28 cellular contexts compared by ENCODE assay signal in genomic region chr3:23938657-23939056, GRCh38. TPM values are rescaled to one million over a fixed set of nuclear protein-coding genes. Genes with fewer than 3 reads are reported as not detected.
DNase-seq lines count a peak whose midpoint lies in the region; ATAC-seq, FAIRE-seq and TF ChIP-seq lines count a peak whose summit lies in the region.
"Had no signal": no experiment of that assay in that cellular context is flagged by ENCODE, and none has a peak within 500 bp of the region (broad histone marks: within the 10 kb centered on the region; RNA-seq: fewer than 3 reads in every experiment).

No MANE protein-coding gene starts in this region.

- no peak for TF ChIP-seq RAD21 in K562 (CRISPR knock-in tag; conservative IDR thresholded peaks at IDR 0.05 in 1 of 2, IDR thresholded peaks at IDR 0.05 in 1 of 2)

- no peak overlapping the region for H3K4me3 Mint-ChIP-seq in H9
- H3K4me3 Mint-ChIP-seq: activated CD4-positive, alpha-beta T cell treated with anti-CD3 and anti-CD28 coated beads, Interleukin-2, amount 10 ng/mL, durations not matched to agents 24 days and 14 days; nephron; stimulated activated effector memory CD8-positive, alpha-beta T cell treated with anti-CD3 and anti-CD28 coated beads, Interleukin-12 subunit alpha, Interleukin-12 subunit beta, amount 100 ng/mL, for 72 hours; T-helper 2 cell treated with Interferon-gamma antibody and Interleukin-4, amounts not matched to agents 5 μg/mL and 100 μg/mL, for 36 hours had no signal

- H3K79me1 ChIP-seq in H9 (ENCODE audit: insufficient read depth, low read depth, low read length, poor library complexity, severe bottlenecking) = no peaks in the 10 kb centered on the region

- peak; percentile 74 for ATAC-seq in K562
- ATAC-seq: left lobe of liver; PC-3; stimulated activated effector memory CD8-positive, alpha-beta T cell treated with anti-CD3 and anti-CD28 coated beads, Interleukin-12 subunit alpha, Interleukin-12 subunit beta, amount 100 ng/mL, for 72 hours had no signal

- no peak overlapping the region for H2BK12ac ChIP-seq in H9 (ENCODE audit: insufficient read length, low read depth, low read length)

- no peak overlapping the region for H4K5ac ChIP-seq in H9 (ENCODE audit: insufficient read length, low read depth, low read length)

- DNase-seq in BE2C (peak; percentile 38), H9 (no peak), OCI-M1 (lab: John Stamatoyannopoulos, UW) (peak; percentile 79), K562 (ENCODE audit: extremely low read depth in 1 of 4, low spot score in 3 of 4) (peak in 2 of 4 experiments; percentile 23 to 43), NCI-H2107 (lab: John Stamatoyannopoulos, UW) (no peak), NCI-H524 treated with DMSO at 0.1 percent for 48 hours (lab: John Stamatoyannopoulos, UW) (no peak), dermis blood vessel endothelial cell (no peak)
- DNase-seq: activated CD4-positive, alpha-beta T cell treated with anti-CD3 and anti-CD28 coated beads, Interleukin-2, amount 10 ng/mL, durations not matched to agents 24 days and 14 days; activated effector memory CD4-positive, alpha-beta T cell treated with Interleukin-2 at 50 U/mL for 16 hours; activated T-cell treated with anti-CD3 and anti-CD28 coated beads, Interleukin-2, amount 50 U/mL, for 1 hour; COR-L47; effector CD4-positive, alpha-beta T cell; KG1; MM.1S; NCI-H1417 treated with DMSO at 0.1 percent for 48 hours; NCI-H2081; PC-3; stimulated activated CD4-positive, alpha-beta T cell treated with anti-CD3 and anti-CD28 coated beads, Interleukin-15, amount 100 ng/mL, for 24 hours had no signal

- TF ChIP-seq CTCF in BE2C (IDR thresholded peaks at IDR 0.05; ENCODE audit: low read depth, low read length) = no peak
- TF ChIP-seq CTCF in H9 (conservative IDR thresholded peaks at IDR 0.05) = no peak
- no peak for TF ChIP-seq CTCF in K562 (IDR thresholded peaks at IDR 0.05 in 2 of 3, conservative IDR thresholded peaks at IDR 0.05 in 1 of 3; ENCODE audit: insufficient read depth in 2 of 3, low read depth in 1 of 3, low read length in 3 of 3)

- H3K79me2 ChIP-seq in H9 (ENCODE audit: insufficient read depth, low read length) (no peaks in the 10 kb centered on the region), K562 (ENCODE audit: control insufficient read depth, insufficient read depth, low read length) (no peaks in the 10 kb centered on the region)

- H3K14ac ChIP-seq in H9 (ENCODE audit: insufficient read depth, low read length) = no peak overlapping the region

- H3K36me3 ChIP-seq in BE2C = no peaks in the 10 kb centered on the region
- no peaks in the 10 kb centered on the region for H3K36me3 ChIP-seq in K562 (ENCODE audit: control insufficient read depth, insufficient read depth, low read length)
- H3K36me3 ChIP-seq: cardiac muscle cell, tibial nerve had no signal

- H3K9me3 Mint-ChIP-seq in H9 = no peaks in the 10 kb centered on the region
- H3K9me3 Mint-ChIP-seq: activated CD4-positive, alpha-beta T cell treated with anti-CD3 and anti-CD28 coated beads, Interleukin-2, amount 10 ng/mL, durations not matched to agents 24 days and 14 days; nephron; stimulated activated effector memory CD8-positive, alpha-beta T cell treated with anti-CD3 and anti-CD28 coated beads, Interleukin-12 subunit alpha, Interleukin-12 subunit beta, amount 100 ng/mL, for 72 hours; T-helper 2 cell treated with Interferon-gamma antibody and Interleukin-4, amounts not matched to agents 5 μg/mL and 100 μg/mL, for 36 hours had no signal

- H3K4me2 ChIP-seq in H9 (ENCODE audit: insufficient read depth, insufficient read length, low read length) = no peak overlapping the region
- 0 out of 2 replicates have a peak overlapping the region, but pooled peaks have one; percentile 11 for H3K4me2 ChIP-seq in K562 (ENCODE audit: insufficient read depth, low read length)

- H3K27ac ChIP-seq in H9 (ENCODE audit: insufficient read length, low read depth, low read length) = no peak overlapping the region
- no peak overlapping the region; the same call in 2 of the 3 replicates for H3K27ac ChIP-seq in K562 (ENCODE audit: extremely low read depth, low read depth, low read length)
- H3K27ac ChIP-seq: cardiac muscle cell, epithelial cell of prostate, tibial nerve had no signal

- H3K4me1 ChIP-seq in BE2C (no peaks in the 10 kb centered on the region), H9 (ENCODE audit: insufficient read depth, low read length) (peaks cover 2% of the 10 kb centered on the region; the same call in 1 of the 2 replicates), K562 (replicated peaks in 1 of 2; ENCODE audit: control insufficient read depth in 2 of 2, insufficient read depth in 2 of 2, low read length in 2 of 2) (peaks cover 7 to 20% of the 10 kb centered on the region in 2 experiments; a peak in 4 of 5 replicates)
- H3K4me1 ChIP-seq: tibial nerve had no signal

- H3K18ac ChIP-seq in H9 (ENCODE audit: insufficient read length, low read depth, low read length) = no peak overlapping the region

- CTCF ChIA-PET in K562 (lab: Yijun Ruan, JAX; ENCODE audit: low intra/inter-chr PET ratio) = no interaction called here

- TF ChIP-seq EP300 in K562 (IDR thresholded peaks at IDR 0.05; ENCODE audit: low read length) = peak; percentile 4; the same call in 1 of the 2 replicates

- peaks cover 6 to 7% of the 10 kb centered on the region in 2 experiments for H3K4me1 Mint-ChIP-seq in H9
- H3K4me1 Mint-ChIP-seq: activated CD4-positive, alpha-beta T cell treated with anti-CD3 and anti-CD28 coated beads, Interleukin-2, amount 10 ng/mL, durations not matched to agents 24 days and 14 days; stimulated activated effector memory CD8-positive, alpha-beta T cell treated with anti-CD3 and anti-CD28 coated beads, Interleukin-12 subunit alpha, Interleukin-12 subunit beta, amount 100 ng/mL, for 72 hours had no signal

- no peak overlapping the region for H3T11ph ChIP-seq in H9 (ENCODE audit: low read length)

- in situ Hi-C loops in K562 (cut with MboI) = no loop called here

- H4K20me1 ChIP-seq in H9 (ENCODE audit: control insufficient read depth, insufficient read depth, insufficient read length) (no peaks in the 10 kb centered on the region), K562 (replicated peaks; ENCODE audit: control insufficient read depth, insufficient read depth, low read length) (no peaks in the 10 kb centered on the region)

- no peak overlapping the region for H3K56ac ChIP-seq in H9 (ENCODE audit: insufficient read length, low read depth, low read length)

- H2BK15ac ChIP-seq in H9 (ENCODE audit: low read depth, low read length) = no peak overlapping the region

- no peak for FAIRE-seq in K562 (lab: Jason Lieb, UNC)
- FAIRE-seq: astrocyte, colon, G401.6 had no signal

- H3K23ac ChIP-seq in H9 (ENCODE audit: insufficient read length, low read depth, low read length) = no peak overlapping the region

- TF ChIP-seq POLR2A in K562 (conservative IDR thresholded peaks at IDR 0.05) = no peak

- H3K9me1 ChIP-seq in K562 (ENCODE audit: control insufficient read depth, insufficient read depth, low read length) = no peaks in the 10 kb centered on the region

- no peak overlapping the region for H2AK5ac ChIP-seq in H9 (ENCODE audit: insufficient read length, low read length)

- BruUV-seq in K562 (replicated peaks; lab: Mats Ljungman, UMichigan) = no TSS peak

- H3K4me3 ChIP-seq in BE2C (ENCODE audit: low read depth, low read length) (no peak overlapping the region), K562 (no peak overlapping the region)
- H3K4me3 ChIP-seq: cardiac muscle cell, tibial nerve had no signal

- intact Hi-C loops in K562 (cut with micrococcal nuclease) = no loop called here

- H3K23me2 ChIP-seq in H9 (ENCODE audit: insufficient read length, low read depth, low read length, poor library complexity, severe bottlenecking) = no peaks in the 10 kb centered on the region

- peak overlapping the region in 2 of 3 experiments; percentile 17 to 53; a peak in 2 of 7 replicates for H3K27ac Mint-ChIP-seq in H9
- H3K27ac Mint-ChIP-seq: activated CD4-positive, alpha-beta T cell treated with anti-CD3 and anti-CD28 coated beads, Interleukin-2, amount 10 ng/mL, durations not matched to agents 24 days and 14 days; nephron; stimulated activated effector memory CD8-positive, alpha-beta T cell treated with anti-CD3 and anti-CD28 coated beads, Interleukin-12 subunit alpha, Interleukin-12 subunit beta, amount 100 ng/mL, for 72 hours; T-helper 2 cell treated with Interferon-gamma antibody and Interleukin-4, amounts not matched to agents 5 μg/mL and 100 μg/mL, for 36 hours had no signal

- no peak overlapping the region for H4K8ac ChIP-seq in H9 (replicated peaks; ENCODE audit: insufficient read length, low read depth, low read length)

- H3K4ac ChIP-seq in H9 (ENCODE audit: low read depth, low read length) = no peak overlapping the region

- H2AFZ ChIP-seq in H9 (ENCODE audit: low read length) (no peak overlapping the region), K562 (ENCODE audit: low read depth, low read length) (peak overlapping the region; percentile 51)

- no peak overlapping the region for H4K91ac ChIP-seq in H9 (ENCODE audit: insufficient read length, low read depth, low read length)

- no peak overlapping the region for H2BK5ac ChIP-seq in H9 (ENCODE audit: insufficient read length, low read length)

- no peaks in the 10 kb centered on the region for H3K36me3 Mint-ChIP-seq in H9 (ENCODE audit: insufficient read depth in 1 of 3, low read depth in 3 of 3)

- no peak overlapping the region for H3K9ac ChIP-seq in H9 (ENCODE audit: extremely low read depth, insufficient read length, low read length)
- H3K9ac ChIP-seq in K562 (ENCODE audit: insufficient read depth in 1 of 2, low read depth in 2 of 2, low read length in 2 of 2) = no peak overlapping the region

- H2BK20ac ChIP-seq in H9 (ENCODE audit: low read depth, low read length, poor library complexity, severe bottlenecking) = no peak overlapping the region

- H3K9me3 ChIP-seq in BE2C (no peaks in the 10 kb centered on the region), H9 (ENCODE audit: control insufficient read depth, low read depth, low read length) (no peaks in the 10 kb centered on the region), K562 (replicated peaks; ENCODE audit: control insufficient read depth, insufficient read depth, low read depth, low read length) (no peaks in the 10 kb centered on the region)

- POLR2A ChIA-PET in K562 (lab: Yijun Ruan, JAX) = interaction anchor here (0.7 to 11.6 kb wide), 2 partner anchors 20 to 1835 kb away, joined by 3 to 165 read pairs; partner anchors contain the start of genes NKIRAS1 and RPL15

- H3K27me3 ChIP-seq in BE2C (no peaks in the 10 kb centered on the region), H9 (ENCODE audit: insufficient read depth, low read length) (no peaks in the 10 kb centered on the region), K562 (ENCODE audit: control insufficient read depth in 2 of 2, insufficient read depth in 2 of 2, low read length in 2 of 2) (no peaks in the 10 kb centered on the region)
- H3K27me3 ChIP-seq: cardiac muscle cell, tibial nerve had no signal

- peaks cover 21% of the 10 kb centered on the region for H3K27me3 Mint-ChIP-seq in H9 (ENCODE audit: low read depth)

- H2BK120ac ChIP-seq in H9 (ENCODE audit: low read depth, low read length, poor library complexity, severe bottlenecking) = no peak overlapping the region

RNA-seq across cellular contexts. Expression of gene NR1D2, which starts 6.4 kb away (rescaled TPM):
- polyA plus RNA-seq in BE2C (2012; ENCODE audit: insufficient read depth, insufficient read length, low read depth) = 7.8 TPM
- total RNA-seq in H9 (2021) (24.0 and 24.9 TPM in 2 replicates), K562 (2014; rRNA removed) (2.6 and 2.9 TPM in 2 replicates), K562 (2014; rRNA removed; fragmentation: Illumina TruSeq; extraction: Trizol) (4.8 and 5.7 TPM in 2 replicates), K562 (2015; rRNA removed; fragmentation: Illumina TruSeq; extraction: Trizol) (3.2 and 3.6 TPM in 2 replicates), K562 (2021) (4.2 and 5.5 TPM in 2 replicates), dermis blood vessel endothelial cell (46.3 and 50.5 TPM in 2 replicates)
- 2.5 and 9.3 TPM in 2 replicates for total RNA-seq in K562 (2011; cell fraction: chromatin; rRNA removed; ENCODE audit: low replicate concordance)
- total RNA-seq in K562 (2011; cell fraction: nucleolus; rRNA removed) = 1.5 and 1.7 TPM in 2 replicates
- total RNA-seq in K562 (2011; cell fraction: nucleoplasm; rRNA removed) = 2.7 and 3.3 TPM in 2 replicates
- polyA plus RNA-seq in K562 (2011; rRNA removed) (1.6 and 2.5 TPM in 2 replicates), K562 (2014; fragmentation: Illumina TruSeq; extraction: Trizol) (3.2 and 3.3 TPM in 2 replicates), K562 (2014; fragmentation: Nextera tagmentation; extraction: Ambion mirVana) (1 to 10 TPM; 1.2 TPM), K562 (2014; rRNA removed) (1.3 and 2.2 TPM in 2 replicates)
- 0.51 and 0.77 TPM in 2 replicates for polyA plus RNA-seq in K562 (2011; cell fraction: cytosol; rRNA removed)
- polyA plus RNA-seq in K562 (2011; cell fraction: nucleus; rRNA removed) = 0.67 and 1.1 TPM in 2 replicates
- 1.9 and 2.7 TPM in 2 replicates for polyA plus RNA-seq in K562 (2012)
- 11.3 and 12.5 TPM in 2 replicates for polyA minus RNA-seq in K562 (2011; rRNA and poly(A)+ RNA removed)
- 3.2 and 3.5 TPM in 2 replicates for polyA minus RNA-seq in K562 (2011; cell fraction: cytosol; rRNA and poly(A)+ RNA removed)
- 1.3 and 2.7 TPM in 2 replicates for polyA minus RNA-seq in K562 (2011; cell fraction: nucleus; rRNA and poly(A)+ RNA removed)

RNA-seq across cellular contexts. Expression of gene RPL15, which starts 21.7 kb away (rescaled TPM):
- 821 TPM for polyA plus RNA-seq in BE2C (2012; ENCODE audit: insufficient read depth, insufficient read length, low read depth)
- total RNA-seq in H9 (2021) (2,794 and 2,865 TPM in 2 replicates), K562 (2014; rRNA removed) (2,466 and 2,533 TPM in 2 replicates), K562 (2014; rRNA removed; fragmentation: Illumina TruSeq; extraction: Trizol) (1,923 and 2,393 TPM in 2 replicates), K562 (2015; rRNA removed; fragmentation: Illumina TruSeq; extraction: Trizol) (2,774 and 3,068 TPM in 2 replicates), K562 (2021) (2,579 and 2,753 TPM in 2 replicates), dermis blood vessel endothelial cell (1,782 and 3,418 TPM in 2 replicates)
- total RNA-seq in K562 (2011; cell fraction: chromatin; rRNA removed; ENCODE audit: low replicate concordance) = 238 and 411 TPM in 2 replicates
- 765 and 867 TPM in 2 replicates for total RNA-seq in K562 (2011; cell fraction: nucleolus; rRNA removed)
- 735 and 1,463 TPM in 2 replicates for total RNA-seq in K562 (2011; cell fraction: nucleoplasm; rRNA removed)
- polyA plus RNA-seq in K562 (2011; rRNA removed) (4,017 and 4,081 TPM in 2 replicates), K562 (2014; fragmentation: Illumina TruSeq; extraction: Trizol) (3,791 and 3,928 TPM in 2 replicates), K562 (2014; fragmentation: Nextera tagmentation; extraction: Ambion mirVana) (1,000 to 10,000 TPM; 7,800 to 8,850 TPM), K562 (2014; rRNA removed) (5,148 and 5,287 TPM in 2 replicates)
- polyA plus RNA-seq in K562 (2011; cell fraction: cytosol; rRNA removed) = 6,575 and 7,027 TPM in 2 replicates
- polyA plus RNA-seq in K562 (2011; cell fraction: nucleus; rRNA removed) = 1,268 and 2,124 TPM in 2 replicates
- 3,041 and 6,015 TPM in 2 replicates for polyA plus RNA-seq in K562 (2012)
- 1,404 and 1,476 TPM in 2 replicates for polyA minus RNA-seq in K562 (2011; rRNA and poly(A)+ RNA removed)
- 1,271 and 1,367 TPM in 2 replicates for polyA minus RNA-seq in K562 (2011; cell fraction: cytosol; rRNA and poly(A)+ RNA removed)
- polyA minus RNA-seq in K562 (2011; cell fraction: nucleus; rRNA and poly(A)+ RNA removed) = 253 and 438 TPM in 2 replicates

RNA-seq across cellular contexts. Expression of gene NKIRAS1, which starts 21.9 kb away (rescaled TPM):
- 5.8 TPM for polyA plus RNA-seq in BE2C (2012; ENCODE audit: insufficient read depth, insufficient read length, low read depth)
- total RNA-seq in H9 (2021) (6.1 and 6.2 TPM in 2 replicates), K562 (2014; rRNA removed) (5.5 and 6.1 TPM in 2 replicates), K562 (2014; rRNA removed; fragmentation: Illumina TruSeq; extraction: Trizol) (8.4 TPM in 2 replicates), K562 (2015; rRNA removed; fragmentation: Illumina TruSeq; extraction: Trizol) (10.3 and 10.8 TPM in 2 replicates), K562 (2021) (4.3 and 5.1 TPM in 2 replicates), dermis blood vessel endothelial cell (6.0 and 6.8 TPM in 2 replicates)
- 6.4 and 13.1 TPM in 2 replicates for total RNA-seq in K562 (2011; cell fraction: chromatin; rRNA removed; ENCODE audit: low replicate concordance)
- 4.0 and 4.3 TPM in 2 replicates for total RNA-seq in K562 (2011; cell fraction: nucleolus; rRNA removed)
- 11.9 and 17.8 TPM in 2 replicates for total RNA-seq in K562 (2011; cell fraction: nucleoplasm; rRNA removed)
- polyA plus RNA-seq in K562 (2011; rRNA removed) (5.3 and 7.1 TPM in 2 replicates), K562 (2014; fragmentation: Illumina TruSeq; extraction: Trizol) (5.9 and 6.9 TPM in 2 replicates), K562 (2014; fragmentation: Nextera tagmentation; extraction: Ambion mirVana) (1 to 10 TPM; 5.5 to 5.6 TPM), K562 (2014; rRNA removed) (6.3 and 6.4 TPM in 2 replicates)
- 1.6 and 3.9 TPM in 2 replicates for polyA plus RNA-seq in K562 (2011; cell fraction: cytosol; rRNA removed)
- 3.1 and 3.7 TPM in 2 replicates for polyA plus RNA-seq in K562 (2011; cell fraction: nucleus; rRNA removed)
- 3.6 and 4.8 TPM in 2 replicates for polyA plus RNA-seq in K562 (2012)
- 6.5 and 8.6 TPM in 2 replicates for polyA minus RNA-seq in K562 (2011; rRNA and poly(A)+ RNA removed)
- polyA minus RNA-seq in K562 (2011; cell fraction: cytosol; rRNA and poly(A)+ RNA removed) = 2.4 and 2.7 TPM in 2 replicates
- 6.5 and 9.6 TPM in 2 replicates for polyA minus RNA-seq in K562 (2011; cell fraction: nucleus; rRNA and poly(A)+ RNA removed)

Comparison
In these comparisons a context has a peak if more than half of its experiments do, and no peak if none do; other contexts are left out.
1. DNase-seq: peak in BE2C (single experiment) and OCI-M1 (single experiment); none in H9 (single experiment), NCI-H2107 (single experiment), NCI-H524 treated with DMSO at 0.1 percent for 48 hours (single experiment) and dermis blood vessel endothelial cell (single experiment).